ENCODE assay signal across 31 cellular contexts in the genomic region with DNA sequence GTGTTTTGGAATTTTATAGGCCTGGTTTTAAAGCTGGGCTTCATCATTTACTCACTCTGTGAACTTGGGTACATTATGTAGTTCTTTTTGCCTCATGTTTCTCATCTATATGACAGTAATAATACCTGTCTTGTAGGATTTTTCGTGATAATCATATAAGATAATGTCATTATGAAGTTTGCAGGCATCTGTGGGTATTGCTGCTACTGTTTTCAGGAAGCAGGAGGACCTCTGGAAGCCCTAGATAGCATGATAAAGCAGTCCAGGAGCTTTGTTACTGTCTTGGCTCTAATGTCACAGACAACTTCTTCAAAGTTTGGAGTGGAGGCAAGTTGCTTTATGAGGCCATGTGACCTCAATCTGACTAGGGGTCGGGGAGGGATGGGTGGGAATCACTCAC.
"Had no signal": no experiment of that assay in that cellular context is flagged by ENCODE, and none has a peak within 500 bp of the region (broad histone marks: within the 10 kb centered on the region; RNA-seq: fewer than 3 reads in every experiment).

No MANE protein-coding gene starts in this region.

- DNase-seq: activated B cell treated with CpG ODN at 0.5 μM for 24 hours; activated CD4-positive, alpha-beta memory T cell treated with anti-CD3 and anti-CD28 coated beads for 36 hours; activated CD4-positive, alpha-beta T cell treated with anti-CD3 and anti-CD28 coated beads for 48 hours; activated CD4-positive, alpha-beta T cell treated with anti-CD3 and anti-CD28 coated beads, Interleukin-2, amount 50 U/mL, for 1 hour; activated CD8-positive, alpha-beta memory T cell treated with anti-CD3 and anti-CD28 coated beads, Interleukin-2, amount 10 ng/mL, durations not matched to agents 7 days and 5 days; activated CD8-positive, alpha-beta memory T cell treated with anti-CD3 and anti-CD28 coated beads, Interleukin-2, amount 50 U/mL, for 4 hours; activated CD8-positive, alpha-beta T cell treated with anti-CD3 and anti-CD28 coated beads, Interleukin-2, amount 10 ng/mL, durations not matched to agents 7 days and 5 days; activated gamma-delta T cell; activated naive CD4-positive, alpha-beta T cell; activated naive CD4-positive, alpha-beta T cell treated with anti-CD3 and anti-CD28 coated beads, Interleukin-2, amount 10 ng/mL, durations not matched to agents 7 days and 5 days; activated naive CD8-positive, alpha-beta T cell treated with anti-CD3 and anti-CD28 coated beads, Interleukin-2, amount 10 ng/mL, durations not matched to agents 7 days and 5 days; activated T-cell treated with anti-CD3 and anti-CD28 coated beads, Interleukin-2, amount 50 U/mL, for 1 hour; activated T-cell treated with anti-CD3 and anti-CD28 coated beads, Interleukin-2, amount 50 U/mL, for 48 hours; dorsolateral prefrontal cortex; effector memory CD4-positive, alpha-beta T cell; erythroblast; foreskin keratinocyte; gastrocnemius medialis; glutamatergic neuron; heart left ventricle; T-helper 2 cell; WERI-Rb-1 had no signal

- H3K27ac Mint-ChIP-seq: activated B cell treated with CpG ODN at 0.5 μM for 24 hours; activated CD4-positive, alpha-beta memory T cell treated with anti-CD3 and anti-CD28 coated beads for 36 hours; activated CD8-positive, alpha-beta memory T cell treated with anti-CD3 and anti-CD28 coated beads, Interleukin-2, amount 10 ng/mL, durations not matched to agents 7 days and 5 days; activated CD8-positive, alpha-beta T cell treated with anti-CD3 and anti-CD28 coated beads, Interleukin-2, amount 10 ng/mL, durations not matched to agents 7 days and 5 days; activated naive CD4-positive, alpha-beta T cell treated with anti-CD3 and anti-CD28 coated beads, Interleukin-2, amount 10 ng/mL, durations not matched to agents 7 days and 5 days; activated naive CD4-positive, alpha-beta T cell treated with anti-CD3 and anti-CD28 coated beads, Interleukin-2, amount 50 U/mL, for 72 hours; activated naive CD8-positive, alpha-beta T cell treated with anti-CD3 and anti-CD28 coated beads, Interleukin-2, amount 10 ng/mL, durations not matched to agents 7 days and 5 days; brain; dendritic cell treated with granulocyte-macrophage colony-stimulating factor and Interleukin-4, amounts not matched to agents 40 ng/mL and 50 ng/mL, for 4 days had no signal

- H3K27me3 ChIP-seq: ascending aorta, breast epithelium, esophagus muscularis mucosa, gastrocnemius medialis, heart left ventricle had no signal

- ATAC-seq: activated CD4-positive, CD25-positive, alpha-beta regulatory T cell treated with anti-CD3 and anti-CD28 coated beads, Interleukin-2, amount 50 U/mL, for 24 hours; activated CD8-positive, alpha-beta memory T cell treated with anti-CD3 and anti-CD28 coated beads, Interleukin-2, amount 10 ng/mL, durations not matched to agents 7 days and 5 days; activated CD8-positive, alpha-beta T cell treated with anti-CD3 and anti-CD28 coated beads, Interleukin-2, amount 10 ng/mL, durations not matched to agents 7 days and 5 days; activated naive CD4-positive, alpha-beta T cell treated with anti-CD3 and anti-CD28 coated beads, Interleukin-2, amount 50 U/mL, for 72 hours; foreskin keratinocyte; gastrocnemius medialis; heart left ventricle had no signal

- H3K4me1 Mint-ChIP-seq: activated B cell treated with CpG ODN at 0.5 μM for 24 hours; activated CD8-positive, alpha-beta memory T cell treated with anti-CD3 and anti-CD28 coated beads, Interleukin-2, amount 10 ng/mL, durations not matched to agents 7 days and 5 days; activated naive CD4-positive, alpha-beta T cell treated with anti-CD3 and anti-CD28 coated beads, Interleukin-2, amount 10 ng/mL, durations not matched to agents 7 days and 5 days; activated naive CD8-positive, alpha-beta T cell treated with anti-CD3 and anti-CD28 coated beads, Interleukin-2, amount 10 ng/mL, durations not matched to agents 7 days and 5 days; brain; central memory CD8-positive, alpha-beta T cell had no signal

- H3K27ac ChIP-seq: ascending aorta, breast epithelium, coronary artery, dorsolateral prefrontal cortex, esophagus muscularis mucosa, foreskin keratinocyte, gastrocnemius medialis, heart left ventricle, WERI-Rb-1 had no signal

- H3K36me3 Mint-ChIP-seq: activated CD4-positive, alpha-beta memory T cell treated with anti-CD3 and anti-CD28 coated beads for 36 hours; activated naive CD4-positive, alpha-beta T cell treated with anti-CD3 and anti-CD28 coated beads, Interleukin-2, amount 10 ng/mL, durations not matched to agents 7 days and 5 days; activated naive CD4-positive, alpha-beta T cell treated with anti-CD3 and anti-CD28 coated beads, Interleukin-2, amount 50 U/mL, for 72 hours; activated naive CD8-positive, alpha-beta T cell treated with anti-CD3 and anti-CD28 coated beads, Interleukin-2, amount 10 ng/mL, durations not matched to agents 7 days and 5 days; brain had no signal

- H3K9me3 Mint-ChIP-seq: activated B cell treated with CpG ODN at 0.5 μM for 24 hours, brain had no signal

- H3K9me3 ChIP-seq: ascending aorta, breast epithelium, esophagus muscularis mucosa, gastrocnemius medialis, heart left ventricle had no signal

- H3K4me3 Mint-ChIP-seq: activated B cell treated with CpG ODN at 0.5 μM for 24 hours; activated CD4-positive, alpha-beta memory T cell treated with anti-CD3 and anti-CD28 coated beads for 36 hours; activated CD8-positive, alpha-beta memory T cell treated with anti-CD3 and anti-CD28 coated beads, Interleukin-2, amount 10 ng/mL, durations not matched to agents 7 days and 5 days; activated CD8-positive, alpha-beta T cell treated with anti-CD3 and anti-CD28 coated beads, Interleukin-2, amount 10 ng/mL, durations not matched to agents 7 days and 5 days; activated naive CD4-positive, alpha-beta T cell treated with anti-CD3 and anti-CD28 coated beads, Interleukin-2, amount 10 ng/mL, durations not matched to agents 7 days and 5 days; activated naive CD8-positive, alpha-beta T cell treated with anti-CD3 and anti-CD28 coated beads, Interleukin-2, amount 10 ng/mL, durations not matched to agents 7 days and 5 days; brain; central memory CD8-positive, alpha-beta T cell; dendritic cell treated with granulocyte-macrophage colony-stimulating factor and Interleukin-4, amounts not matched to agents 40 ng/mL and 50 ng/mL, for 4 days had no signal

- H3K36me3 ChIP-seq: ascending aorta, breast epithelium, esophagus muscularis mucosa, gastrocnemius medialis, heart left ventricle, WERI-Rb-1 had no signal

- H3K4me3 ChIP-seq: ascending aorta, breast epithelium, coronary artery, dorsolateral prefrontal cortex, esophagus muscularis mucosa, gastrocnemius medialis, heart left ventricle had no signal

- H3K27me3 Mint-ChIP-seq: activated B cell treated with CpG ODN at 0.5 μM for 24 hours; activated CD4-positive, alpha-beta memory T cell treated with anti-CD3 and anti-CD28 coated beads for 36 hours; activated CD8-positive, alpha-beta memory T cell treated with anti-CD3 and anti-CD28 coated beads, Interleukin-2, amount 10 ng/mL, durations not matched to agents 7 days and 5 days; activated naive CD4-positive, alpha-beta T cell treated with anti-CD3 and anti-CD28 coated beads, Interleukin-2, amount 10 ng/mL, durations not matched to agents 7 days and 5 days; activated naive CD8-positive, alpha-beta T cell treated with anti-CD3 and anti-CD28 coated beads, Interleukin-2, amount 10 ng/mL, durations not matched to agents 7 days and 5 days; brain; central memory CD8-positive, alpha-beta T cell; dendritic cell treated with granulocyte-macrophage colony-stimulating factor and Interleukin-4, amounts not matched to agents 40 ng/mL and 50 ng/mL, for 4 days had no signal

- H3K4me1 ChIP-seq: ascending aorta, breast epithelium, esophagus muscularis mucosa, foreskin keratinocyte, gastrocnemius medialis, heart left ventricle had no signal
